Comparison of ENCODE assay signal across 14 cellular contexts in genomic region chr5:124872615-124873014, GRCh38.
"Had no signal": no experiment of that assay in that cellular context is flagged by ENCODE, and none has a peak within 500 bp of the region (broad histone marks: within the 10 kb centered on the region; RNA-seq: fewer than 3 reads in every experiment).

No MANE protein-coding gene starts in this region.

- H3K4me3 ChIP-seq: esophagus muscularis mucosa, gastroesophageal sphincter, heart left ventricle, left lung, spleen, testis, upper lobe of left lung had no signal

- H3K27me3 ChIP-seq: esophagus muscularis mucosa, gastroesophageal sphincter, heart left ventricle, left lung, spleen, testis, upper lobe of left lung had no signal

- H3K9me3 ChIP-seq: esophagus muscularis mucosa, gastroesophageal sphincter, heart left ventricle, left lung, spleen, testis, upper lobe of left lung had no signal

- ATAC-seq: gastroesophageal sphincter; heart left ventricle; stimulated activated memory B cell treated with anti-CD40 and anti-IgM and Interleukin-4, amounts not matched to agents 10 μg/mL and 1 μg/mL and 100 μg/mL, for 72 hours had no signal

- H3K27ac ChIP-seq: esophagus muscularis mucosa, gastroesophageal sphincter, heart left ventricle, left lung, spleen, testis had no signal

- H3K36me3 ChIP-seq: esophagus muscularis mucosa, gastroesophageal sphincter, heart left ventricle, left lung, spleen, upper lobe of left lung had no signal

- DNase-seq: activated B cell treated with CpG ODN at 0.5 μM for 24 hours; activated CD4-positive, alpha-beta memory T cell treated with anti-CD3 and anti-CD28 coated beads for 36 hours; activated CD4-positive, alpha-beta T cell treated with anti-CD3 and anti-CD28 coated beads for 4 hours; effector CD8-positive, alpha-beta T cell; heart left ventricle; left lung; retina; spleen; stimulated activated CD4-positive, alpha-beta T cell treated with anti-CD3 and anti-CD28 coated beads, Interleukin-4, amount 100 ng/mL, for 4 hours; testis; upper lobe of left lung had no signal
